Comparison of ENCODE assay signal across 10 cellular contexts in the genomic region with DNA sequence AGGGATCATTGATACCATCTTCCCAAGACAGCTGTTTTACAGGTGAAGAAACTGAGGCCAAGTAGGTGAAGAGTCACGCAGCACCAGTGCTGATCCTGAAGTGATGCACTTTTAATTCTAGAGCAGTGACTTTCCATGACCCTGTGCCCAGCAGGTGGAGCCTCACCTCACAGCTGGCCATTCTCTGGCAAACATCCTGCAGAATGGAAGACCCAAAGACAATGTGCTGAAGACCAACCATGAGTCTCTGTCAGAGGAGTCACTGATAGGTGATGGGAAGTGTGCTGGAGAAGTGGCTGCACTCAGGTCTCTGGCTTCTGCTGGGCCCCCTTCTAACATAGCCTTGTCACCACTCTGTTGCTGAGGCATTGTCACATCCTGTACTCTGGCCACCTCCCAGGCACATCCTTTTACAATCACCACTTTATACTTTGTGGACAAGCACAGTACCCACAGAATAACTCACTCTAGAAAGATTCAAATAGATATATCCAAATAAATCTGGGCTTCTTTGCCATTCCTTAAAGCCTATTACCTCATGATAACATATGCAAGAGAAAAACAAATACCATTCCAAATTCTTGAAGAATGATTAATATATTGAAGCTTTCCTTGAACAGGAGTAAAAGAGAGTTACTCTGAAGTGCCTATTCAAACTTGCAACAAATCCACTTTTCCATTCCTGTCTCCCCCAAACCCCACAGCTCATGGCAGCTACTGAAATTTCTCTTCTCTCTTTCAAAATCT.
DNase-seq lines count a peak whose midpoint lies in the region; ATAC-seq and TF ChIP-seq lines count a peak whose summit lies in the region.
"Had no signal": no experiment of that assay in that cellular context is flagged by ENCODE, and none has a peak within 500 bp of the region (broad histone marks: within the 10 kb centered on the region; RNA-seq: fewer than 3 reads in every experiment).

No MANE protein-coding gene starts in this region.

- no peak overlapping the region for H2AFZ ChIP-seq in mesenchymal stem cell (ENCODE audit: low read depth, low read length)

- 100% methylated on average over 1 of the region's 1 CpG for WGBS in mesenchymal stem cell

- no peak overlapping the region for H2BK120ac ChIP-seq in mesenchymal stem cell (ENCODE audit: low read depth, low read length)

- H3K27me3 ChIP-seq in colonic mucosa, result no peaks in the 10 kb centered on the region
- no peaks in the 10 kb centered on the region for H3K27me3 ChIP-seq in mesenchymal stem cell (ENCODE audit: control insufficient read depth in 1 of 2, insufficient read depth in 1 of 2, low read length in 2 of 2)

- no peaks in the 10 kb centered on the region for H3K79me1 ChIP-seq in mesenchymal stem cell (replicated peaks; ENCODE audit: low read length, poor library complexity, severe bottlenecking)

- peak overlapping the region; percentile 9 for H4K8ac ChIP-seq in mesenchymal stem cell (ENCODE audit: low read length)

- H3K4me2 ChIP-seq in mesenchymal stem cell (ENCODE audit: low read length, poor library complexity, severe bottlenecking), result no peak overlapping the region

- no peak overlapping the region for H4K91ac ChIP-seq in mesenchymal stem cell (ENCODE audit: low read length)

- DNase-seq in AG08396 (ENCODE audit: low spot score) (peak; percentile 17), LHCN-M2 (ENCODE audit: low read depth) (peak; percentile 33), colonic mucosa (peak; percentile 12), mesenchymal stem cell (no peak), NCI-H1092 (lab: John Stamatoyannopoulos, UW) (no peak)
- DNase-seq: activated naive CD8-positive, alpha-beta T cell treated with anti-CD3 and anti-CD28 coated beads, Interleukin-2, amount 10 ng/mL, durations not matched to agents 7 days and 5 days; NCI-H774 had no signal

- H3K36me3 ChIP-seq in colonic mucosa (no peaks in the 10 kb centered on the region), mesenchymal stem cell (ENCODE audit: control insufficient read depth in 1 of 2, insufficient read depth in 2 of 2, low read depth in 1 of 2, low read length in 2 of 2) (no peaks in the 10 kb centered on the region)

- H3K4me3 ChIP-seq in colonic mucosa (no peak overlapping the region), mesenchymal stem cell (ENCODE audit: insufficient read depth in 1 of 2, low read depth in 1 of 2, low read length in 2 of 2) (peak overlapping the region in 1 of 2 experiments; percentile 52)

- H3K4me1 ChIP-seq in colonic mucosa, result no peaks in the 10 kb centered on the region
- peaks cover 12% of the 10 kb centered on the region for H3K4me1 ChIP-seq in mesenchymal stem cell (ENCODE audit: control insufficient read depth, insufficient read depth, low read depth, low read length)

- H2BK15ac ChIP-seq in mesenchymal stem cell (ENCODE audit: low read depth, poor library complexity, severe bottlenecking), result no peak overlapping the region

- H3K14ac ChIP-seq in mesenchymal stem cell (ENCODE audit: low read length in 2 of 2), result no peak overlapping the region

- H3K27ac ChIP-seq in colonic mucosa, result no peak overlapping the region
- peak overlapping the region; percentile 77 for H3K27ac ChIP-seq in mesenchymal stem cell (ENCODE audit: low read length, poor library complexity, severe bottlenecking)

- no peak overlapping the region for H3K9ac ChIP-seq in colonic mucosa (ENCODE audit: low read depth in 2 of 2, low read length in 2 of 2)
- H3K9ac ChIP-seq in mesenchymal stem cell (ENCODE audit: low read length), result peak overlapping the region; percentile 73

- intact Hi-C loops in colonic mucosa (cut with DNase I), result no loop called here

- no peak for TF ChIP-seq CTCF in colonic mucosa (IDR thresholded peaks at IDR 0.05)

- H2BK12ac ChIP-seq in mesenchymal stem cell (ENCODE audit: low read length in 2 of 2), result peak overlapping the region in 1 of 2 experiments; percentile 29

- H3K4ac ChIP-seq in mesenchymal stem cell (ENCODE audit: low read depth in 1 of 2, low read length in 2 of 2), result peak overlapping the region in 1 of 2 experiments; percentile 75

- peak overlapping the region; percentile 41 for H2AK5ac ChIP-seq in mesenchymal stem cell (ENCODE audit: low read length, severe bottlenecking)

- no peak overlapping the region for H3K23ac ChIP-seq in mesenchymal stem cell (ENCODE audit: low read length in 2 of 2)

- peak overlapping the region in 1 of 2 experiments; percentile 28 for H3K18ac ChIP-seq in mesenchymal stem cell (ENCODE audit: low read depth in 1 of 2, low read length in 2 of 2)

- peak overlapping the region; percentile 3 for H2BK5ac ChIP-seq in mesenchymal stem cell (ENCODE audit: low read depth, low read length, poor library complexity, severe bottlenecking)

- H3K9me3 ChIP-seq in colonic mucosa (no peaks in the 10 kb centered on the region), mesenchymal stem cell (ENCODE audit: control insufficient read depth, low read length) (no peaks in the 10 kb centered on the region)

- ATAC-seq in HG02852 (IDR thresholded peaks at IDR 0.05; ENCODE audit: unreplicated experiment), result no peak
- ATAC-seq in GM21528 (IDR thresholded peaks at IDR 0.05; ENCODE audit: low FRiP score, unreplicated experiment), result no peak
- no peak for ATAC-seq in HG03139 (IDR thresholded peaks at IDR 0.05; ENCODE audit: unreplicated experiment)

Comparison
In these comparisons a context has a peak if more than half of its experiments do, and no peak if none do; other contexts are left out.
1. DNase-seq: peak in AG08396 (single experiment), LHCN-M2 (single experiment) and colonic mucosa (single experiment); none in mesenchymal stem cell (single experiment) and NCI-H1092 (single experiment).